Comparison of ENCODE assay signal across 9 cellular contexts in the genomic region with DNA sequence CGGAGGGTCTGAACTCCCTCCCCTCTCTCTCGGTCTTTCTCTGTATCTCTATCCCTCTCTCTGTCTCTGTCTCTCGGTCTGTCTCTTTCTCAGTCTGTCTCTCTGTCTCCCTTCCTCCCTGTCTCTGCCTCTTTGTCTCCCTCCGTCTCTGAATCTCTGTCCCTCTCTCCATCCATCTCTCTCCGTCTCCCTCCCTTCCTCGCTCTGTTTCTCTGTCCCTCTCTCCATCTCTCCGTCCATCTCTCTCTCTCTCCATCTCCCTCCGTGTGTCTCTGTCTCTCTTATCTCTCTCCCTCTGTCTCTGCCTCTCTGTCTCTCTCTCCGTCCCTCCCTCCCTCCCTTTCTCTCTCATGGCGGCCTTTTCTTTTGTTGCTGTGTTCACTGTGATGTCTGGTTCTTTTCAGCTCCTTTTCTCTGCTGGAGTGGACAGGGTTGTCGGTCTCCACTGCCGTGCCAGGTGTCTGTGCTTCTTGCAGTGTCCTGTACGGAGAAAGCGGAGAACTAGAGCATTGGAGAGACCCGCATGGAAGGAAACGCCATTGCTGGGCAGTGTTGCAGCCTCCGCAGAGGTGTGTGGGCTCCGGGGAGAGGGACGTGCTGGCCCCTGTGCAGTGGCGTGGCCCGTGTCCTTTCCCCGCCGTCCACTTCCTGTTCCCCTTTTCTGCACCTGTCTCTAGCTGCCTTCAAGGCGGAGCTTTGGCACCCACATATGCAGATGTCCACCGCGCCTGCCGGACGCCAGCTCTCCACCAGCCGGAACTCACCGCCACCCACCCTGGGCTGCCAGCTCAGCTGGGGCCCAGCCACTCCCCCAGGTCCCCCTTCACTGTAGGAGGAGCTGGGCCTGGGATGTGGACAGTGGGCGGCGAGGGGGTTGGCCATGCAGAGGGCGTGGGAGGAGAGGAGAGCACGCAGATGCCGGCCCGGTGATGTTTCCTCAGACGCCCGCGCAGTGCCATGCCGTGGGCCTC.
DNase-seq lines count a peak whose midpoint lies in the region; ATAC-seq, FAIRE-seq and TF ChIP-seq lines count a peak whose summit lies in the region.
"Had no signal": no experiment of that assay in that cellular context is flagged by ENCODE, and none has a peak within 500 bp of the region (broad histone marks: within the 10 kb centered on the region; RNA-seq: fewer than 3 reads in every experiment).

No MANE protein-coding gene starts in this region.

- H3K14ac ChIP-seq in H9 (ENCODE audit: insufficient read depth, low read length): no peak overlapping the region

- no peak overlapping the region for H2BK12ac ChIP-seq in H9 (ENCODE audit: insufficient read length, low read depth, low read length)

- no peaks in the 10 kb centered on the region for H4K20me1 ChIP-seq in H9 (ENCODE audit: control insufficient read depth, insufficient read depth, insufficient read length)

- no peak overlapping the region for H3K23ac ChIP-seq in H9 (ENCODE audit: insufficient read length, low read depth, low read length)

- no peak overlapping the region for H2BK120ac ChIP-seq in H9 (ENCODE audit: low read depth, low read length, poor library complexity, severe bottlenecking)

- H3K27me3 ChIP-seq in H9 (ENCODE audit: insufficient read depth, low read length): no peaks in the 10 kb centered on the region; the same call in 1 of the 2 replicates
- peaks cover 39% of the 10 kb centered on the region for H3K27me3 ChIP-seq in neutrophil
- H3K27me3 ChIP-seq in SJCRH30: no peaks in the 10 kb centered on the region

- TF ChIP-seq CTCF in GM13976 (IDR thresholded peaks at IDR 0.05; ENCODE audit: borderline replicate concordance, control extremely low read depth, extremely low read depth, insufficient read depth, missing control alignments) (no peak), H9 (conservative IDR thresholded peaks at IDR 0.05) (no peak), neutrophil (IDR thresholded peaks at IDR 0.05) (no peak)

- peak overlapping the region; percentile 18 for H3K4me2 ChIP-seq in H9 (ENCODE audit: insufficient read depth, insufficient read length, low read length)

- H2AFZ ChIP-seq in H9 (ENCODE audit: low read length): no peak overlapping the region

- no peak overlapping the region for H4K5ac ChIP-seq in H9 (ENCODE audit: insufficient read length, low read depth, low read length)

- H3K79me1 ChIP-seq in H9 (ENCODE audit: insufficient read depth, low read depth, low read length, poor library complexity, severe bottlenecking): no peaks in the 10 kb centered on the region

- no peak overlapping the region for H3K56ac ChIP-seq in H9 (ENCODE audit: insufficient read length, low read depth, low read length)

- no peaks in the 10 kb centered on the region; a peak in 2 of 5 replicates for H3K9me3 Mint-ChIP-seq in H9
- H3K9me3 Mint-ChIP-seq in activated naive CD8-positive, alpha-beta T cell treated with anti-CD3 and anti-CD28 coated beads, Interleukin-2, amount 10 ng/mL, durations not matched to agents 7 days and 5 days: no peaks in the 10 kb centered on the region

- no peak overlapping the region for H4K8ac ChIP-seq in H9 (replicated peaks; ENCODE audit: insufficient read length, low read depth, low read length)

- H3K18ac ChIP-seq in H9 (ENCODE audit: insufficient read length, low read depth, low read length): no peak overlapping the region

- H3K36me3 ChIP-seq in neutrophil (no peaks in the 10 kb centered on the region), SJCRH30 (no peaks in the 10 kb centered on the region)

- H3K4me1 ChIP-seq in H9 (ENCODE audit: insufficient read depth, low read length) (no peaks in the 10 kb centered on the region), neutrophil (ENCODE audit: control insufficient read depth in 1 of 2, insufficient read depth in 1 of 2, low read depth in 1 of 2, low read length in 1 of 2) (peaks cover 38 to 39% of the 10 kb centered on the region in 2 experiments), SJCRH30 (no peaks in the 10 kb centered on the region)

- no peaks in the 10 kb centered on the region for H3K23me2 ChIP-seq in H9 (ENCODE audit: insufficient read length, low read depth, low read length, poor library complexity, severe bottlenecking)

- in situ Hi-C loops in GM13976 (cut with MboI; ENCODE audit: low sequenced_read_pairs, unreplicated experiment): no loop called here

- no peak overlapping the region for H4K91ac ChIP-seq in H9 (ENCODE audit: insufficient read length, low read depth, low read length)

- no peak overlapping the region for H2BK20ac ChIP-seq in H9 (ENCODE audit: low read depth, low read length, poor library complexity, severe bottlenecking)

- H3K4me3 Mint-ChIP-seq in H9: peak overlapping the region in 1 of 2 experiments; percentile 33; a peak in 2 of 5 replicates
- H3K4me3 Mint-ChIP-seq in activated naive CD8-positive, alpha-beta T cell treated with anti-CD3 and anti-CD28 coated beads, Interleukin-2, amount 10 ng/mL, durations not matched to agents 7 days and 5 days: peak overlapping the region; percentile 22

- no peak overlapping the region for H2BK15ac ChIP-seq in H9 (ENCODE audit: low read depth, low read length)

- peaks cover 7% of the 10 kb centered on the region for H3K27me3 Mint-ChIP-seq in H9 (ENCODE audit: low read depth)
- H3K27me3 Mint-ChIP-seq in activated naive CD8-positive, alpha-beta T cell treated with anti-CD3 and anti-CD28 coated beads, Interleukin-2, amount 10 ng/mL, durations not matched to agents 7 days and 5 days: no peaks in the 10 kb centered on the region

- no peaks in the 10 kb centered on the region for H3K9me3 ChIP-seq in H9 (ENCODE audit: control insufficient read depth, low read depth, low read length)
- no peaks in the 10 kb centered on the region for H3K9me3 ChIP-seq in neutrophil
- no peaks in the 10 kb centered on the region for H3K9me3 ChIP-seq in SJCRH30 (replicated peaks)

- H2AK5ac ChIP-seq in H9 (ENCODE audit: insufficient read length, low read length): no peak overlapping the region

- H3K4me1 Mint-ChIP-seq in H9: peaks cover 4 to 16% of the 10 kb centered on the region in 2 experiments; a peak in 3 of 4 replicates
- peaks cover 31% of the 10 kb centered on the region for H3K4me1 Mint-ChIP-seq in activated naive CD8-positive, alpha-beta T cell treated with anti-CD3 and anti-CD28 coated beads, Interleukin-2, amount 10 ng/mL, durations not matched to agents 7 days and 5 days

- H3K36me3 Mint-ChIP-seq in H9 (ENCODE audit: insufficient read depth in 1 of 3, low read depth in 3 of 3): peaks cover 0 to 2% (median 0%) of the 10 kb centered on the region in 3 experiments; a peak in 1 of 7 replicates
- H3K36me3 Mint-ChIP-seq in activated naive CD8-positive, alpha-beta T cell treated with anti-CD3 and anti-CD28 coated beads, Interleukin-2, amount 10 ng/mL, durations not matched to agents 7 days and 5 days: peaks cover 17% of the 10 kb centered on the region

- H3K4ac ChIP-seq in H9 (ENCODE audit: low read depth, low read length): no peak overlapping the region

- H3T11ph ChIP-seq in H9 (ENCODE audit: low read length): no peak overlapping the region

- H3K27ac ChIP-seq in H9 (ENCODE audit: insufficient read length, low read depth, low read length): no peak overlapping the region
- H3K27ac ChIP-seq in neutrophil: no peak overlapping the region
- no peak overlapping the region for H3K27ac ChIP-seq in SJCRH30

- H3K4me3 ChIP-seq in neutrophil (ENCODE audit: low read depth in 1 of 2, low read length in 1 of 2) (peak overlapping the region; percentile 43 to 54), SJCRH30 (no peak overlapping the region)

- DNase-seq in GM13976 (ENCODE audit: low spot score): peak; percentile 82
- DNase-seq in H9: no peak
- peak; percentile 23 for DNase-seq in activated naive CD8-positive, alpha-beta T cell treated with anti-CD3 and anti-CD28 coated beads, Interleukin-2, amount 10 ng/mL, durations not matched to agents 7 days and 5 days
- DNase-seq in AG08396 (ENCODE audit: low spot score): no peak
- no peak for DNase-seq in NCI-H1048 (lab: John Stamatoyannopoulos, UW)
- no peak for DNase-seq in SJCRH30
- no peak for DNase-seq in frontal cortex (ENCODE audit: low spot score in 2 of 2)
- DNase-seq: stimulated activated CD4-positive, alpha-beta T cell treated with anti-CD3 and anti-CD28 coated beads, Interleukin-2, amount 100 ng/mL, for 48 hours had no signal

- no peak for ATAC-seq in activated naive CD8-positive, alpha-beta T cell treated with anti-CD3 and anti-CD28 coated beads, Interleukin-2, amount 10 ng/mL, durations not matched to agents 7 days and 5 days (ENCODE audit: low read depth)

- 100% methylated on average over 3 of the region's 40 CpGs for WGBS in H9 (ENCODE audit: extremely low coverage, insufficient read length, low lambda C conversion rate)

- H3K79me2 ChIP-seq in H9 (ENCODE audit: insufficient read depth, low read length): no peaks in the 10 kb centered on the region

- H3K9ac ChIP-seq in H9 (ENCODE audit: extremely low read depth, insufficient read length, low read length): no peak overlapping the region

- POLR2A ChIA-PET in activated naive CD8-positive, alpha-beta T cell treated with anti-CD3 and anti-CD28 coated beads, Interleukin-2, amount 10 ng/mL, durations not matched to agents 7 days and 5 days (lab: Charles Lee): interaction anchor here (1.2 to 1.4 kb wide), 2 partner anchors 15 to 109 kb away, joined by 4 to 5 read pairs; no protein-coding TSS in a partner anchor

- no peak overlapping the region for H3K27ac Mint-ChIP-seq in H9
- H3K27ac Mint-ChIP-seq in activated naive CD8-positive, alpha-beta T cell treated with anti-CD3 and anti-CD28 coated beads, Interleukin-2, amount 10 ng/mL, durations not matched to agents 7 days and 5 days: peak overlapping the region; percentile 31

- no peak overlapping the region for H2BK5ac ChIP-seq in H9 (ENCODE audit: insufficient read length, low read length)

- no peak for FAIRE-seq in frontal cortex (lab: Jason Lieb, UNC)

Comparison
In these comparisons a context has a peak if more than half of its experiments do, and no peak if none do; other contexts are left out.
1. DNase-seq: peak in GM13976 (single experiment) and activated naive CD8-positive, alpha-beta T cell treated with anti-CD3 and anti-CD28 coated beads, Interleukin-2, amount 10 ng/mL, durations not matched to agents 7 days and 5 days (single experiment); none in H9 (single experiment), AG08396 (single experiment), NCI-H1048 (single experiment), SJCRH30 (0 of 2) and frontal cortex (0 of 2).